ENCODE assay signal across 8 cellular contexts in the genomic region with DNA sequence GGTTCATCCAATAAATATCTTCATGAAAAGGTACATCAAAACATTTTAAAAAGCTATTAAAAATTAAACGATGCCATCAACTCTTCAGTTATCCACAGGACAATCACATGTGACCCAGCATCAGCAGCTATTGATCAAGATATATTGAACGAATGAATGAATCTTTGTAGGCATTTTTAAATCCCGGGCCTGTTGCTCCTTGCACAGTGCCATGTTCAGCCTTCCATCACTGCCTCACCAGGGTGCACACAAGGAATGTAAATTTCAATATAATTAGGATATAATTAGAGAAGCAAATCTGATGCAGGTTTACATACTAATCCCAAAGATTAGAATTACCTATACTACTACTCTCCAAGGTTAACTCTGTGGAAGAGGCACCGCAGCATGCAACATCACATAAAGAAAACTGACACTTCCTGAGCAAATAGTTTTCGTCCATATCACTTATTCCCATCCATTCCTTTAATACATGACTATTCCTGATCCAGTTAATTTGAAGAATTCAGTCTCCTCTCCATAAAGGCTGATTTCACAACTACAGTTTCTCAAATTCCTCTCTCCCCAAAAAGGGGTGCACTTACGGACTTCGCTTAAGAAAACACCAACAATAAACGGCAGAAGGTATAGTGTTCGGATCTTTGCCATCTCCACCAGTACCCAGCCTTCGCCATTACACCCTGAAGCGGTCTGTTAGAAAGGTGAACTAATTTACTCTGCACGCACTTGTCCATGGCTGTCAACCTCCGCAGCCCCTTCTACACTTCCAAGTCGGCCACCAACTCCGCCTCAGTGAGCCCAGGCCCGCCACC. TPM values are rescaled to one million over a fixed set of nuclear protein-coding genes. Genes with fewer than 3 reads are reported as not detected.
DNase-seq lines count a peak whose midpoint lies in the region; ATAC-seq lines count a peak whose summit lies in the region.

No MANE protein-coding gene starts in this region.

- peak overlapping the region; percentile 96 for H3K9ac ChIP-seq in adipocyte (ENCODE audit: low read length)

- no peak for ATAC-seq in stimulated activated naive CD8-positive, alpha-beta T cell treated with anti-CD3 and anti-CD28 coated beads, Interleukin-15, amount 100 ng/mL, for 72 hours
- no peak for ATAC-seq in HG02678 (IDR thresholded peaks at IDR 0.05; ENCODE audit: unreplicated experiment)

- H3K36me3 Mint-ChIP-seq in IgD-negative memory B cell, result no peaks in the 10 kb centered on the region

- H3K27me3 Mint-ChIP-seq in IgD-negative memory B cell, result no peaks in the 10 kb centered on the region
- no peaks in the 10 kb centered on the region for H3K27me3 Mint-ChIP-seq in stimulated activated naive CD8-positive, alpha-beta T cell treated with anti-CD3 and anti-CD28 coated beads, Interleukin-15, amount 100 ng/mL, for 72 hours

- H3K4me1 ChIP-seq in adipocyte (ENCODE audit: control insufficient read depth, insufficient read depth, low read length), result peaks cover 40% of the 10 kb centered on the region

- H3K4me3 Mint-ChIP-seq in IgD-negative memory B cell, result peak overlapping the region; percentile 94 to 97 (median 95)
- peak overlapping the region; percentile 92 to 96 for H3K4me3 Mint-ChIP-seq in stimulated activated naive CD8-positive, alpha-beta T cell treated with anti-CD3 and anti-CD28 coated beads, Interleukin-15, amount 100 ng/mL, for 72 hours

- H3K9me3 ChIP-seq in adipocyte (ENCODE audit: control insufficient read depth, low read length), result no peaks in the 10 kb centered on the region

- peak overlapping the region; percentile 68 to 92 (median 92) for H3K27ac Mint-ChIP-seq in IgD-negative memory B cell
- peak overlapping the region; percentile 96 to 97 for H3K27ac Mint-ChIP-seq in stimulated activated naive CD8-positive, alpha-beta T cell treated with anti-CD3 and anti-CD28 coated beads, Interleukin-15, amount 100 ng/mL, for 72 hours

- H3K4me1 Mint-ChIP-seq in IgD-negative memory B cell, result peaks cover 29 to 46% (median 35%) of the 10 kb centered on the region in 3 donors
- peaks cover 33% of the 10 kb centered on the region for H3K4me1 Mint-ChIP-seq in stimulated activated naive CD8-positive, alpha-beta T cell treated with anti-CD3 and anti-CD28 coated beads, Interleukin-15, amount 100 ng/mL, for 72 hours

- DNase-seq in GM03348 (ENCODE audit: low spot score) (peak; percentile 21), adipocyte (ENCODE audit: low read depth) (peak; percentile 61), inferior parietal cortex (ENCODE audit: extremely low spot score) (peak; percentile 49), NCI-H2196 (lab: John Stamatoyannopoulos, UW; ENCODE audit: unreplicated experiment) (no peak), NCI-H1048 (lab: John Stamatoyannopoulos, UW) (no peak)
- DNase-seq in stimulated activated naive CD8-positive, alpha-beta T cell treated with anti-CD3 and anti-CD28 coated beads, Interleukin-15, amount 100 ng/mL, for 72 hours, result no peak

- H3K27me3 ChIP-seq in adipocyte (replicated peaks; ENCODE audit: control insufficient read depth, insufficient read depth, low read length), result no peaks in the 10 kb centered on the region

- peak overlapping the region; percentile 97 for H3K4me3 ChIP-seq in adipocyte (ENCODE audit: low read length)

- no peaks in the 10 kb centered on the region for H3K9me3 Mint-ChIP-seq in IgD-negative memory B cell
- H3K9me3 Mint-ChIP-seq in stimulated activated naive CD8-positive, alpha-beta T cell treated with anti-CD3 and anti-CD28 coated beads, Interleukin-15, amount 100 ng/mL, for 72 hours, result no peaks in the 10 kb centered on the region

- no peaks in the 10 kb centered on the region for H3K36me3 ChIP-seq in adipocyte (ENCODE audit: control insufficient read depth, insufficient read depth, low read length, severe bottlenecking)

RNA-seq across cellular contexts. Expression of a gene that starts 0.9 kb away (rescaled TPM):
- 166 TPM for polyA plus RNA-seq in IgD-negative memory B cell

RNA-seq across cellular contexts. Expression of a gene that starts 2.6 kb away (rescaled TPM):
- polyA plus RNA-seq in IgD-negative memory B cell, result 14.7 TPM

Comparison
In these comparisons a context has a peak if more than half of its experiments do, and no peak if none do; other contexts are left out.
1. DNase-seq: peak in GM03348 (single experiment), adipocyte (single experiment) and inferior parietal cortex (single experiment); none in stimulated activated naive CD8-positive, alpha-beta T cell treated with anti-CD3 and anti-CD28 coated beads, Interleukin-15, amount 100 ng/mL, for 72 hours (0 of 2), NCI-H2196 (single experiment) and NCI-H1048 (single experiment).